Comparison of ENCODE assay signal across 11 cellular contexts in the genomic region with DNA sequence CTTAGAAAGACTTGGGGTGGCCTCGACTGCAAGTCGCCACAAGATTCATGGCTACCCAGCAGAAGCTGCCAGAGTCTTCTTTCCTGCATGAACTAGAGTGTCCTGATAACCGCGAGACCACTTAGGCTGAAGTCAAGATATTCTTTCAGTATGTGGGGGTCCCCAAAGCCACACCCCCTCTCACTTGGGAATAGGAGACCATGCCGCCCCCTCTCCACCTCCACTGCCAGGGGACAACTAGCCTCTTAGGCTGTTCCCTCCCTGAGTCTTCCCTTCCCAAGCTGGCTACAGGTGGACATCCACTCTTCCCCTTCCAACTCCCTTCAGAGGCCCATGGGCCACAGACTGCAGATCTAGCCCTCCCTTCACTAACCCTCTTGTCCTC. TPM values are rescaled to one million over a fixed set of nuclear protein-coding genes. Genes with fewer than 3 reads are reported as not detected.
DNase-seq lines count a peak whose midpoint lies in the region; ATAC-seq and TF ChIP-seq lines count a peak whose summit lies in the region.
"Had no signal": no experiment of that assay in that cellular context is flagged by ENCODE, and none has a peak within 500 bp of the region (broad histone marks: within the 10 kb centered on the region; RNA-seq: fewer than 3 reads in every experiment).

No MANE protein-coding gene starts in this region.

- WGBS in endodermal cell (ENCODE audit: insufficient coverage in 1 of 2, insufficient read length in 1 of 2), 2 experiments = 98 to 100% methylated on average over 2 to 5 of the region's 5 CpGs

- H3K27ac ChIP-seq in CD4-positive, alpha-beta T cell (ENCODE audit: low read depth, low read length) = no peak overlapping the region
- peak overlapping the region; percentile 77 for H3K27ac ChIP-seq in OCI-LY7 (ENCODE audit: low read depth, low read length, poor library complexity, severe bottlenecking)
- H3K27ac ChIP-seq in endodermal cell (ENCODE audit: low read depth, low read length) = no peak overlapping the region
- H3K27ac ChIP-seq in substantia nigra (ENCODE audit: low read depth, low read length, poor library complexity, severe bottlenecking) = no peak overlapping the region

- TF ChIP-seq CTCF in CD4-positive, alpha-beta T cell (IDR thresholded peaks at IDR 0.05) = no peak
- TF ChIP-seq CTCF in OCI-LY7 (conservative IDR thresholded peaks at IDR 0.05; ENCODE audit: low read length) (no peak), endodermal cell (conservative IDR thresholded peaks at IDR 0.05) (no peak), osteocyte (IDR thresholded peaks at IDR 0.05) (no peak)

- peak overlapping the region; percentile 96 for H3K4me3 ChIP-seq in OCI-LY7 (ENCODE audit: low read depth, low read length, poor library complexity, severe bottlenecking)
- H3K4me3 ChIP-seq in endodermal cell (ENCODE audit: low read length) = no peak overlapping the region

- no TSS peak for BruUV-seq in OCI-LY7 (replicated peaks; lab: Mats Ljungman, UMichigan)

- in situ Hi-C loops in ACHN (cut with HindIII; ENCODE audit: low pct_ligation_motif_present, low pct_unique_long_range_greater_than_20kb, low sequenced_read_pairs) = no loop called here

- ATAC-seq in CD4-positive, alpha-beta T cell (ENCODE audit: poor library complexity) = no peak
- no peak for ATAC-seq in GM21576 (IDR thresholded peaks at IDR 0.05; ENCODE audit: unreplicated experiment)

- intact Hi-C loops in CD4-positive, alpha-beta T cell (cut with DNase I, micrococcal nuclease) = loop anchor here in 1 of 2 experiments (5.0 kb wide), 2 partner anchors 304 to 499 kb away; a partner anchor contains a TSS
- intact Hi-C loops in OCI-LY7 (cut with micrococcal nuclease; ENCODE audit: unreplicated experiment) = loop anchor here (2.0 kb wide), 2 partner anchors 51 to 185 kb away; no protein-coding TSS in a partner anchor

- H3K9ac ChIP-seq in endodermal cell (ENCODE audit: extremely low read depth, low read length, poor library complexity, severe bottlenecking) = no peak overlapping the region

- H3K36me3 ChIP-seq in OCI-LY7 (ENCODE audit: insufficient read depth, low read length) = peaks cover 28% of the 10 kb centered on the region
- H3K36me3 ChIP-seq in endodermal cell (ENCODE audit: control insufficient read depth, insufficient read depth, low read length) = peaks cover 14% of the 10 kb centered on the region

- CTCF ChIA-PET in CD4-positive, alpha-beta T cell (lab: Charles Lee) = no interaction called here
- CTCF ChIA-PET in OCI-LY7 (lab: Charles Lee; ENCODE audit: unreplicated experiment) = no interaction called here

- no peaks in the 10 kb centered on the region for H3K9me3 ChIP-seq in CD4-positive, alpha-beta T cell (ENCODE audit: control insufficient read depth, low read length)
- H3K9me3 ChIP-seq in OCI-LY7 (ENCODE audit: low read length) (no peaks in the 10 kb centered on the region), endodermal cell (ENCODE audit: control insufficient read depth, low read length) (no peaks in the 10 kb centered on the region)

- peaks cover 22% of the 10 kb centered on the region for H3K36me3 Mint-ChIP-seq in CD4-positive, alpha-beta T cell (ENCODE audit: low read depth)
- H3K36me3 Mint-ChIP-seq in endodermal cell (ENCODE audit: low read depth) = peaks cover 11% of the 10 kb centered on the region
- peaks cover 5% of the 10 kb centered on the region for H3K36me3 Mint-ChIP-seq in osteocyte (ENCODE audit: unreplicated experiment)

- peak overlapping the region; percentile 90 for H3K4me2 ChIP-seq in OCI-LY7 (ENCODE audit: low read length)

- H4K20me1 ChIP-seq in OCI-LY7 (ENCODE audit: insufficient read depth, low read length) = peaks cover 5% of the 10 kb centered on the region; the same call in 1 of the 2 replicates

- H3K27ac Mint-ChIP-seq in CD4-positive, alpha-beta T cell = peak overlapping the region; percentile 91
- peak overlapping the region; percentile 92 for H3K27ac Mint-ChIP-seq in endodermal cell
- peak overlapping the region; percentile 100 for H3K27ac Mint-ChIP-seq in osteocyte (ENCODE audit: unreplicated experiment)

- peak in 1 of 10 experiments; percentile 3 for DNase-seq in CD4-positive, alpha-beta T cell
- DNase-seq in OCI-LY7 (ENCODE audit: low spot score) (no peak), endodermal cell (no peak), osteocyte (ENCODE audit: extremely low spot score, unreplicated experiment) (no peak), RPMI8226 (no peak), ACHN (no peak), substantia nigra (lab: John Stamatoyannopoulos, UW) (no peak)
- DNase-seq: DMS153, hippocampal formation, NCI-H524 treated with DMSO at 0.1 percent for 48 hours had no signal

- H3K79me2 ChIP-seq in OCI-LY7 (ENCODE audit: insufficient read depth, low read depth, low read length) = peaks cover 69% of the 10 kb centered on the region

- H3K27me3 ChIP-seq in CD4-positive, alpha-beta T cell (ENCODE audit: control insufficient read depth, insufficient read depth, low read length) = no peaks in the 10 kb centered on the region
- H3K27me3 ChIP-seq in endodermal cell (ENCODE audit: control insufficient read depth, insufficient read depth, low read length, poor library complexity, severe bottlenecking) = no peaks in the 10 kb centered on the region

- H3K4me1 ChIP-seq in OCI-LY7 (ENCODE audit: insufficient read depth, low read length, poor library complexity, severe bottlenecking) (peaks cover 70% of the 10 kb centered on the region), endodermal cell (ENCODE audit: control insufficient read depth, insufficient read depth, low read length) (peaks cover 8% of the 10 kb centered on the region)

- H3K9me2 ChIP-seq in OCI-LY7 (ENCODE audit: insufficient read depth, low read length) = no peaks in the 10 kb centered on the region

- POLR2A ChIA-PET in CD4-positive, alpha-beta T cell (lab: Charles Lee) = interaction anchor here (1.1 to 2.6 kb wide), 2 partner anchors 10 to 12 kb away, joined by 5 to 22 read pairs; no protein-coding TSS in a partner anchor
- POLR2A ChIA-PET in OCI-LY7 (lab: Charles Lee) = interaction anchor here (0.6 to 5.6 kb wide), 3 partner anchors 22 to 231 kb away, joined by 3 to 39 read pairs (median 3); no protein-coding TSS in a partner anchor

- no peak overlapping the region for H2AFZ ChIP-seq in OCI-LY7 (ENCODE audit: low read length)

- no peaks in the 10 kb centered on the region for H3K27me3 Mint-ChIP-seq in CD4-positive, alpha-beta T cell
- peaks cover 3% of the 10 kb centered on the region for H3K27me3 Mint-ChIP-seq in endodermal cell (ENCODE audit: insufficient read depth)
- H3K27me3 Mint-ChIP-seq in osteocyte (ENCODE audit: unreplicated experiment) = no peaks in the 10 kb centered on the region

- H3K4me3 Mint-ChIP-seq in CD4-positive, alpha-beta T cell = peak overlapping the region; percentile 82
- H3K4me3 Mint-ChIP-seq in endodermal cell (peak overlapping the region; percentile 91), osteocyte (ENCODE audit: unreplicated experiment) (no peak overlapping the region)

- H3K4me1 Mint-ChIP-seq in CD4-positive, alpha-beta T cell (ENCODE audit: low read depth) = peaks cover 71% of the 10 kb centered on the region
- H3K4me1 Mint-ChIP-seq in endodermal cell = peaks cover 19% of the 10 kb centered on the region
- peaks cover 38% of the 10 kb centered on the region for H3K4me1 Mint-ChIP-seq in osteocyte (ENCODE audit: unreplicated experiment)

- H3K9me3 Mint-ChIP-seq in CD4-positive, alpha-beta T cell = no peaks in the 10 kb centered on the region
- no peaks in the 10 kb centered on the region for H3K9me3 Mint-ChIP-seq in endodermal cell
- no peaks in the 10 kb centered on the region for H3K9me3 Mint-ChIP-seq in osteocyte (ENCODE audit: unreplicated experiment)

RNA-seq across cellular contexts. Expression of a gene that starts 1.3 kb away (rescaled TPM):
- total RNA-seq in CD4-positive, alpha-beta T cell = 10 to 100 TPM; 57.5 to 59.5 TPM
- 74.9 and 102 TPM in 2 replicates for total RNA-seq in OCI-LY7 (2014; rRNA removed; shearing (Covaris generic))
- total RNA-seq in OCI-LY7 (2022) (107 and 116 TPM in 2 replicates), endodermal cell (10 to 100 TPM; 46.7 to 47.8 TPM), osteocyte (34.5 and 37.4 TPM in 2 replicates)
- polyA plus RNA-seq in endodermal cell (2013, experiment 1 of 2) = 44.4 TPM
- 41.1 TPM for polyA plus RNA-seq in endodermal cell (2013, experiment 2 of 2)

RNA-seq across cellular contexts. Expression of a gene that starts 1.7 kb away (rescaled TPM):
- 100 to 1,000 TPM; 163 to 170 TPM for total RNA-seq in CD4-positive, alpha-beta T cell
- total RNA-seq in OCI-LY7 (2014; rRNA removed; shearing (Covaris generic)) = 53.3 and 74.9 TPM in 2 replicates
- total RNA-seq in OCI-LY7 (2022) (129 and 149 TPM in 2 replicates), endodermal cell (10 to 100 TPM; 59.2 to 64.0 TPM), osteocyte (14.0 and 21.8 TPM in 2 replicates)
- 22.9 TPM for polyA plus RNA-seq in endodermal cell (2013, experiment 1 of 2)
- polyA plus RNA-seq in endodermal cell (2013, experiment 2 of 2) = 17.8 TPM
